Comparison of ENCODE assay signal across 22 cellular contexts in the genomic region with DNA sequence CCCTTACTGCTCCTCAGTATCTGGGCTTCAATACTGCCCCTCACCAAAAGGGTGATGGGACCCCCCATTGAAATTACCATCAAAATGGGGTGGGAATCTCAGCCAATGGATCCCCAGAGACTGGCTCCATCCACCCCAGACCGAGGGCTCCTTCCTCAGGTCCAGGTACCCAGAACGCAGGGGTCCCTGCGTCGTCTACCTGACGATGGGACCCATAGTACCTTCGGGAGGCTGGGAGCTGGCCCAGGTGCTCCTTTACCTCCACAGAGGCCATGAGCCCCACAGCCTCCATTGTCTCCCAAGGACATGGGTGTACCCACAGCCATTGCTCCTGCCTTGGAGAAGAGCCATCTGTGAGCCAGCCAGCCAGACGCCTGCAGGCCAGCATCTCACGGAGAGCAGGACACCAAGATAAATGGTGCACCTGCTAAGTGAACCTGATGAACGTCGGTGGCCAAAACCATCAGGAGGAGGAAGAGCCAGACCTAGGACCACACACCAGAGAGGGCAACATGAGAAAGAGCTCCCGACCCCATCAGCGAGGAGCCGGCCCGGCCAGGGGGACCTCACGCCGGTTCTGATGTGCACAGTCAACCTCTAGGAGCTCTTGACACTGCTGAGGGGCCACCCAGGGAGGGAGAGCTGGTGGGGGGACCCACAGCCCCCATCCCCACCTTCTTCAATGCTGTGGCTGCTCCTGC.
"Had no signal": no experiment of that assay in that cellular context is flagged by ENCODE, and none has a peak within 500 bp of the region (broad histone marks: within the 10 kb centered on the region; RNA-seq: fewer than 3 reads in every experiment).

No MANE protein-coding gene starts in this region.

- H3K27ac ChIP-seq: right lobe of liver, stomach had no signal

- H3K36me3 Mint-ChIP-seq: activated naive CD8-positive, alpha-beta T cell treated with anti-CD3 and anti-CD28 coated beads for 36 hours; stimulated activated effector memory CD8-positive, alpha-beta T cell treated with anti-CD3 and anti-CD28 coated beads, Interleukin-12 subunit alpha, Interleukin-12 subunit beta, amount 100 ng/mL, for 72 hours had no signal

- ATAC-seq: activated T-cell treated with anti-CD3 and anti-CD28 coated beads, Interleukin-2, amount 50 U/mL, for 72 hours; left colon; right lobe of liver; SK-N-SH treated with all-trans-retinoic acid at 6 μM for 48 hours; stimulated activated effector memory CD8-positive, alpha-beta T cell treated with anti-CD3 and anti-CD28 coated beads, Interleukin-12 subunit alpha, Interleukin-12 subunit beta, amount 100 ng/mL, for 72 hours had no signal

- H3K27ac Mint-ChIP-seq: activated B cell treated with CpG ODN at 0.5 μM for 24 hours; activated CD4-positive, alpha-beta memory T cell treated with anti-CD3 and anti-CD28 coated beads, Interleukin-2, amount 10 ng/mL, durations not matched to agents 7 days and 5 days; activated naive CD8-positive, alpha-beta T cell treated with anti-CD3 and anti-CD28 coated beads for 36 hours; activated T-cell treated with anti-CD3 and anti-CD28 coated beads, Interleukin-2, amount 50 U/mL, for 72 hours; dendritic cell treated with granulocyte-macrophage colony-stimulating factor and Interleukin-4, amounts not matched to agents 40 ng/mL and 50 ng/mL, for 4 days; nephron progenitor cell; stimulated activated effector memory CD8-positive, alpha-beta T cell treated with anti-CD3 and anti-CD28 coated beads, Interleukin-12 subunit alpha, Interleukin-12 subunit beta, amount 100 ng/mL, for 72 hours had no signal

- H3K4me2 ChIP-seq: smooth muscle cell had no signal

- H3K36me3 ChIP-seq: right lobe of liver, stomach had no signal

- H3K27me3 ChIP-seq: right lobe of liver had no signal

- H3K4me3 ChIP-seq: right lobe of liver, smooth muscle cell, stomach had no signal

- H3K4me1 ChIP-seq: right lobe of liver, stomach had no signal

- DNase-seq: activated B cell treated with CpG ODN at 0.5 μM for 24 hours; activated CD4-positive, alpha-beta memory T cell treated with anti-CD3 and anti-CD28 coated beads, Interleukin-2, amount 10 ng/mL, durations not matched to agents 7 days and 5 days; activated CD4-positive, alpha-beta T cell treated with anti-CD3 and anti-CD28 coated beads for 4 hours; activated gamma-delta T cell treated with Interleukin-2 at 50 U/mL for 16 hours; activated naive CD8-positive, alpha-beta T cell treated with anti-CD3 and anti-CD28 coated beads for 36 hours; activated T-cell treated with anti-CD3 and anti-CD28 coated beads, Interleukin-2, amount 50 U/mL, for 72 hours; amniotic stem cell; effector memory CD4-positive, alpha-beta T cell; foreskin fibroblast; left colon; midbrain; nephron progenitor cell; stimulated activated CD4-positive, alpha-beta T cell treated with anti-CD3 and anti-CD28 coated beads, Interleukin-4, amount 100 ng/mL, for 24 hours; stomach; T-helper 1 cell; T-helper 9 cell; trophoblast cell had no signal

- H3K9me3 ChIP-seq: right lobe of liver, stomach had no signal

- H3K9me3 Mint-ChIP-seq: nephron progenitor cell had no signal

- H3K4me1 Mint-ChIP-seq: activated B cell treated with CpG ODN at 0.5 μM for 24 hours; activated CD4-positive, alpha-beta memory T cell treated with anti-CD3 and anti-CD28 coated beads, Interleukin-2, amount 10 ng/mL, durations not matched to agents 7 days and 5 days; activated naive CD8-positive, alpha-beta T cell treated with anti-CD3 and anti-CD28 coated beads for 36 hours; stimulated activated effector memory CD8-positive, alpha-beta T cell treated with anti-CD3 and anti-CD28 coated beads, Interleukin-12 subunit alpha, Interleukin-12 subunit beta, amount 100 ng/mL, for 72 hours had no signal

- H3K27me3 Mint-ChIP-seq: activated B cell treated with CpG ODN at 0.5 μM for 24 hours; activated CD4-positive, alpha-beta memory T cell treated with anti-CD3 and anti-CD28 coated beads, Interleukin-2, amount 10 ng/mL, durations not matched to agents 7 days and 5 days; activated naive CD8-positive, alpha-beta T cell treated with anti-CD3 and anti-CD28 coated beads for 36 hours; dendritic cell treated with granulocyte-macrophage colony-stimulating factor and Interleukin-4, amounts not matched to agents 40 ng/mL and 50 ng/mL, for 4 days had no signal

- H3K4me3 Mint-ChIP-seq: activated B cell treated with CpG ODN at 0.5 μM for 24 hours; activated CD4-positive, alpha-beta memory T cell treated with anti-CD3 and anti-CD28 coated beads, Interleukin-2, amount 10 ng/mL, durations not matched to agents 7 days and 5 days; activated naive CD8-positive, alpha-beta T cell treated with anti-CD3 and anti-CD28 coated beads for 36 hours; activated T-cell treated with anti-CD3 and anti-CD28 coated beads, Interleukin-2, amount 50 U/mL, for 72 hours; dendritic cell treated with granulocyte-macrophage colony-stimulating factor and Interleukin-4, amounts not matched to agents 40 ng/mL and 50 ng/mL, for 4 days; nephron progenitor cell; stimulated activated effector memory CD8-positive, alpha-beta T cell treated with anti-CD3 and anti-CD28 coated beads, Interleukin-12 subunit alpha, Interleukin-12 subunit beta, amount 100 ng/mL, for 72 hours had no signal
